ENCODE assay signal across 8 cellular contexts in genomic region chr10:50325449-50326188, GRCh38.
DNase-seq lines count a peak whose midpoint lies in the region; ATAC-seq and TF ChIP-seq lines count a peak whose summit lies in the region.

No MANE protein-coding gene starts in this region.

- H3K27me3 ChIP-seq in ACC112 (ENCODE audit: insufficient read depth, low read length) (no peaks in the 10 kb centered on the region), right cardiac atrium (ENCODE audit: control insufficient read depth, insufficient read depth) (no peaks in the 10 kb centered on the region), stomach smooth muscle (ENCODE audit: control insufficient read depth in 1 of 2, insufficient read depth in 2 of 2, low read length in 2 of 2) (no peaks in the 10 kb centered on the region)

- H3K79me2 ChIP-seq in ACC112 (ENCODE audit: control insufficient read depth, insufficient read depth, low read length, unreplicated experiment) = peaks cover 2% of the 10 kb centered on the region

- H3K4me1 ChIP-seq in ACC112 (ENCODE audit: control insufficient read depth, insufficient read depth, low read length, unreplicated experiment) (peaks cover 35% of the 10 kb centered on the region), right cardiac atrium (ENCODE audit: control insufficient read depth, insufficient read depth, low read length) (peaks cover 7% of the 10 kb centered on the region), stomach smooth muscle (ENCODE audit: control insufficient read depth, insufficient read depth, low read length) (peaks cover 7% of the 10 kb centered on the region)

- H3K9me3 ChIP-seq in right cardiac atrium (ENCODE audit: control insufficient read depth, low read length) = no peaks in the 10 kb centered on the region
- no peaks in the 10 kb centered on the region for H3K9me3 ChIP-seq in stomach smooth muscle (ENCODE audit: control insufficient read depth in 2 of 2, low read length in 2 of 2)

- intact Hi-C loops in right cardiac atrium (cut with DNase I) = loop anchor here in 1 of 4 donors (10.0 kb wide), 1 partner anchor 299 kb away; the partner anchor contains the start of gene SGMS1

- ATAC-seq in GM18873 (IDR thresholded peaks at IDR 0.05; ENCODE audit: low FRiP score, unreplicated experiment) (peak; percentile 61), HG03432 (IDR thresholded peaks at IDR 0.05; ENCODE audit: unreplicated experiment) (peak; percentile 84), right cardiac atrium (peak; percentile 84 to 85)

- H3K27ac ChIP-seq in ACC112 (ENCODE audit: low read depth, low read length) = peak overlapping the region; percentile 79
- H3K27ac ChIP-seq in right cardiac atrium (ENCODE audit: low read length) = peak overlapping the region; percentile 29
- peak overlapping the region; percentile 43 for H3K27ac ChIP-seq in stomach smooth muscle (ENCODE audit: low read length)

- WGBS in right cardiac atrium = 40% methylated on average over 6 of the region's 6 CpGs

- no peak for TF ChIP-seq CTCF in WI38 (IDR thresholded peaks at IDR 0.05; ENCODE audit: low read depth, low read length)

- H3K36me3 ChIP-seq in ACC112 (ENCODE audit: insufficient read depth, low read length) (no peaks in the 10 kb centered on the region), stomach smooth muscle (ENCODE audit: control insufficient read depth in 2 of 2, insufficient read depth in 2 of 2, low read length in 2 of 2) (no peaks in the 10 kb centered on the region)

- H3K9ac ChIP-seq in stomach smooth muscle (ENCODE audit: low read length in 2 of 2) = no peak overlapping the region

- no peak overlapping the region for H2AFZ ChIP-seq in ACC112 (ENCODE audit: low read length, unreplicated experiment)

- H3K4me3 ChIP-seq in ACC112 (ENCODE audit: low read depth, low read length) = peak overlapping the region; percentile 68
- peak overlapping the region; percentile 39 for H3K4me3 ChIP-seq in WI38 (ENCODE audit: low read depth, low read length)
- H3K4me3 ChIP-seq in right cardiac atrium (ENCODE audit: low read length) = peak overlapping the region; percentile 53
- H3K4me3 ChIP-seq in stomach smooth muscle (ENCODE audit: low read length in 2 of 2) = peak overlapping the region in 1 of 2 donors; percentile 3

- DNase-seq in right cardiac atrium (peak; percentile 63 to 88 (median 77)), RPMI8226 (no peak), retina (no peak)

Comparison
In these comparisons a context has a peak if more than half of its experiments do, and no peak if none do; other contexts are left out.
1. H3K27ac ChIP-seq: peak in every context shown above with its lines; median percentile 79 in ACC112; 43 in stomach smooth muscle; 29 in right cardiac atrium.
2. DNase-seq: peak in right cardiac atrium (3 of 3); none in RPMI8226 (single experiment) and retina (single experiment).
3. Peak in every context shown above with its lines, with median percentiles within 50 percentile points of each other: ATAC-seq.